8 cellular contexts compared by ENCODE assay signal in genomic region chr13:29573190-29573589, GRCh38. TPM values are rescaled to one million over a fixed set of nuclear protein-coding genes. Genes with fewer than 3 reads are reported as not detected.
DNase-seq lines count a peak whose midpoint lies in the region; ATAC-seq and TF ChIP-seq lines count a peak whose summit lies in the region.

No MANE protein-coding gene starts in this region.

- no peak overlapping the region for H3K23ac ChIP-seq in mesenchymal stem cell (ENCODE audit: low read length in 2 of 2)

- H2BK120ac ChIP-seq in mesenchymal stem cell (ENCODE audit: low read depth, low read length): no peak overlapping the region

- DNase-seq in DMS153 treated with DMSO at 0.1 percent for 48 hours (lab: John Stamatoyannopoulos, UW; ENCODE audit: unreplicated experiment) (peak; percentile 27), WTC11 (ENCODE audit: low spot score) (no peak), mesenchymal stem cell (no peak), NCI-H1105 (lab: John Stamatoyannopoulos, UW) (no peak), NCI-H524 treated with DMSO at 0.1 percent for 48 hours (lab: John Stamatoyannopoulos, UW) (no peak)

- H3K4me1 ChIP-seq in mesenchymal stem cell (ENCODE audit: control insufficient read depth, insufficient read depth, low read depth, low read length): peaks cover 28% of the 10 kb centered on the region

- POLR2A ChIA-PET in WTC11 (lab: Charles Lee): interaction anchor here (0.6 kb wide), 1 partner anchor 8 kb away, joined by 3 read pairs; no protein-coding TSS in a partner anchor

- H3K9me3 Mint-ChIP-seq in WTC11: peaks cover 8% of the 10 kb centered on the region; the same call in 1 of the 2 replicates

- 0 out of 2 replicates have a peak overlapping the region, but pooled peaks have one; percentile 28 for H3K27ac Mint-ChIP-seq in WTC11

- CTCF ChIA-PET in WTC11 (lab: Charles Lee): interaction anchor here (1.0 to 1.9 kb wide), 2 partner anchors 9 to 540 kb away, joined by 3 to 10 read pairs; no protein-coding TSS in a partner anchor

- H2BK12ac ChIP-seq in mesenchymal stem cell (ENCODE audit: low read length in 2 of 2): no peak overlapping the region

- no peak overlapping the region for H3K4ac ChIP-seq in mesenchymal stem cell (ENCODE audit: low read depth in 1 of 2, low read length in 2 of 2)

- H3K4me3 Mint-ChIP-seq in WTC11: no peak overlapping the region

- H3K9ac ChIP-seq in mesenchymal stem cell (ENCODE audit: low read length): peak overlapping the region; percentile 63

- no peak overlapping the region for H2BK15ac ChIP-seq in mesenchymal stem cell (ENCODE audit: low read depth, poor library complexity, severe bottlenecking)

- peaks cover 3% of the 10 kb centered on the region for H3K36me3 Mint-ChIP-seq in WTC11

- H3K36me3 ChIP-seq in mesenchymal stem cell (ENCODE audit: control insufficient read depth in 1 of 2, insufficient read depth in 2 of 2, low read depth in 1 of 2, low read length in 2 of 2): peaks cover 0 to 3% of the 10 kb centered on the region in 2 experiments

- no peak overlapping the region for H4K91ac ChIP-seq in mesenchymal stem cell (ENCODE audit: low read length)

- peaks cover 22% of the 10 kb centered on the region for H3K79me1 ChIP-seq in mesenchymal stem cell (replicated peaks; ENCODE audit: low read length, poor library complexity, severe bottlenecking)

- no peak overlapping the region for H4K8ac ChIP-seq in mesenchymal stem cell (ENCODE audit: low read length)

- no peak overlapping the region for H2BK5ac ChIP-seq in mesenchymal stem cell (ENCODE audit: low read depth, low read length, poor library complexity, severe bottlenecking)

- H3K18ac ChIP-seq in mesenchymal stem cell (ENCODE audit: low read depth in 1 of 2, low read length in 2 of 2): no peak overlapping the region

- no peak overlapping the region for H3K4me2 ChIP-seq in mesenchymal stem cell (ENCODE audit: low read length, poor library complexity, severe bottlenecking)

- peak overlapping the region in 1 of 2 experiments; percentile 40 for H3K4me3 ChIP-seq in mesenchymal stem cell (ENCODE audit: insufficient read depth in 1 of 2, low read depth in 1 of 2, low read length in 2 of 2)

- H3K9me3 ChIP-seq in mesenchymal stem cell (ENCODE audit: control insufficient read depth, low read length): no peaks in the 10 kb centered on the region

- H3K14ac ChIP-seq in mesenchymal stem cell (ENCODE audit: low read length in 2 of 2): no peak overlapping the region

- no peak overlapping the region for H2AFZ ChIP-seq in mesenchymal stem cell (ENCODE audit: low read depth, low read length)

- no peak overlapping the region for H3K27ac ChIP-seq in mesenchymal stem cell (ENCODE audit: low read length, poor library complexity, severe bottlenecking)

- peaks cover 52% of the 10 kb centered on the region for H3K4me1 Mint-ChIP-seq in WTC11

- 80% methylated on average over 8 of the region's 8 CpGs for WGBS in mesenchymal stem cell

- H3K27me3 Mint-ChIP-seq in WTC11 (ENCODE audit: low read depth): no peaks in the 10 kb centered on the region

- no peaks in the 10 kb centered on the region for H3K27me3 ChIP-seq in mesenchymal stem cell (ENCODE audit: control insufficient read depth in 1 of 2, insufficient read depth in 1 of 2, low read length in 2 of 2)

- TF ChIP-seq CTCF in WTC11 (IDR thresholded peaks at IDR 0.05): no peak

- H2AK5ac ChIP-seq in mesenchymal stem cell (ENCODE audit: low read length, severe bottlenecking): no peak overlapping the region

- peak; percentile 40 for ATAC-seq in HG02798 (IDR thresholded peaks at IDR 0.05; ENCODE audit: poor library complexity, unreplicated experiment)
- ATAC-seq in WTC11: no peak
- no peak for ATAC-seq in HG03196 (IDR thresholded peaks at IDR 0.05; ENCODE audit: unreplicated experiment)
- ATAC-seq in HG02763 (IDR thresholded peaks at IDR 0.05; ENCODE audit: unreplicated experiment): no peak

TF ChIP-seq in WTC11, 78 proteins besides CTCF, POLR2A, EP300 and RAD21 (continues in another document):
- TF ChIP-seq ZNF416 (CRISPR knock-in tag; IDR thresholded peaks at IDR 0.05) (no peak), MYBL2 (CRISPR knock-in tag; IDR thresholded peaks at IDR 0.05) (no peak), ZNF219 (CRISPR knock-in tag; IDR thresholded peaks at IDR 0.05; ENCODE audit: borderline replicate concordance) (no peak), ZNF281 (CRISPR knock-in tag; IDR thresholded peaks at IDR 0.05) (no peak), E2F4 (CRISPR knock-in tag; IDR thresholded peaks at IDR 0.05; ENCODE audit: borderline replicate concordance, low read depth) (no peak), HMGA2 (CRISPR knock-in tag; IDR thresholded peaks at IDR 0.05) (no peak), RORB (CRISPR knock-in tag; IDR thresholded peaks at IDR 0.05) (no peak), SP1 (CRISPR knock-in tag; conservative IDR thresholded peaks at IDR 0.05) (no peak)
- TF ChIP-seq, protein P1, sequence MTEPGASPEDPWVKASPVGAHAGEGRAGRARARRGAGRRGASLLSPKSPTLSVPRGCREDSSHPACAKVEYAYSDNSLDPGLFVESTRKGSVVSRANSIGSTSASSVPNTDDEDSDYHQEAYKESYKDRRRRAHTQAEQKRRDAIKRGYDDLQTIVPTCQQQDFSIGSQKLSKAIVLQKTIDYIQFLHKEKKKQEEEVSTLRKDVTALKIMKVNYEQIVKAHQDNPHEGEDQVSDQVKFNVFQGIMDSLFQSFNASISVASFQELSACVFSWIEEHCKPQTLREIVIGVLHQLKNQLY (CRISPR knock-in tag; IDR thresholded peaks at IDR 0.05): no peak
- TF ChIP-seq, protein P2, sequence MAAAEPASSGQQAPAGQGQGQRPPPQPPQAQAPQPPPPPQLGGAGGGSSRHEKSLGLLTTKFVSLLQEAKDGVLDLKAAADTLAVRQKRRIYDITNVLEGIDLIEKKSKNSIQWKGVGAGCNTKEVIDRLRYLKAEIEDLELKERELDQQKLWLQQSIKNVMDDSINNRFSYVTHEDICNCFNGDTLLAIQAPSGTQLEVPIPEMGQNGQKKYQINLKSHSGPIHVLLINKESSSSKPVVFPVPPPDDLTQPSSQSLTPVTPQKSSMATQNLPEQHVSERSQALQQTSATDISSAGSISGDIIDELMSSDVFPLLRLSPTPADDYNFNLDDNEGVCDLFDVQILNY (CRISPR knock-in tag; IDR thresholded peaks at IDR 0.05): no peak
- TF ChIP-seq, protein P3, sequence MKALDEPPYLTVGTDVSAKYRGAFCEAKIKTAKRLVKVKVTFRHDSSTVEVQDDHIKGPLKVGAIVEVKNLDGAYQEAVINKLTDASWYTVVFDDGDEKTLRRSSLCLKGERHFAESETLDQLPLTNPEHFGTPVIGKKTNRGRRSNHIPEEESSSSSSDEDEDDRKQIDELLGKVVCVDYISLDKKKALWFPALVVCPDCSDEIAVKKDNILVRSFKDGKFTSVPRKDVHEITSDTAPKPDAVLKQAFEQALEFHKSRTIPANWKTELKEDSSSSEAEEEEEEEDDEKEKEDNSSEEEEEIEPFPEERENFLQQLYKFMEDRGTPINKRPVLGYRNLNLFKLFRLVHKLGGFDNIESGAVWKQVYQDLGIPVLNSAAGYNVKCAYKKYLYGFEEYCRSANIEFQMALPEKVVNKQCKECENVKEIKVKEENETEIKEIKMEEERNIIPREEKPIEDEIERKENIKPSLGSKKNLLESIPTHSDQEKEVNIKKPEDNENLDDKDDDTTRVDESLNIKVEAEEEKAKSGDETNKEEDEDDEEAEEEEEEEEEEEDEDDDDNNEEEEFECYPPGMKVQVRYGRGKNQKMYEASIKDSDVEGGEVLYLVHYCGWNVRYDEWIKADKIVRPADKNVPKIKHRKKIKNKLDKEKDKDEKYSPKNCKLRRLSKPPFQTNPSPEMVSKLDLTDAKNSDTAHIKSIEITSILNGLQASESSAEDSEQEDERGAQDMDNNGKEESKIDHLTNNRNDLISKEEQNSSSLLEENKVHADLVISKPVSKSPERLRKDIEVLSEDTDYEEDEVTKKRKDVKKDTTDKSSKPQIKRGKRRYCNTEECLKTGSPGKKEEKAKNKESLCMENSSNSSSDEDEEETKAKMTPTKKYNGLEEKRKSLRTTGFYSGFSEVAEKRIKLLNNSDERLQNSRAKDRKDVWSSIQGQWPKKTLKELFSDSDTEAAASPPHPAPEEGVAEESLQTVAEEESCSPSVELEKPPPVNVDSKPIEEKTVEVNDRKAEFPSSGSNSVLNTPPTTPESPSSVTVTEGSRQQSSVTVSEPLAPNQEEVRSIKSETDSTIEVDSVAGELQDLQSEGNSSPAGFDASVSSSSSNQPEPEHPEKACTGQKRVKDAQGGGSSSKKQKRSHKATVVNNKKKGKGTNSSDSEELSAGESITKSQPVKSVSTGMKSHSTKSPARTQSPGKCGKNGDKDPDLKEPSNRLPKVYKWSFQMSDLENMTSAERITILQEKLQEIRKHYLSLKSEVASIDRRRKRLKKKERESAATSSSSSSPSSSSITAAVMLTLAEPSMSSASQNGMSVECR (CRISPR knock-in tag; IDR thresholded peaks at IDR 0.05; ENCODE audit: borderline replicate concordance): no peak

RNA-seq across cellular contexts. Expression of gene SLC7A1, which starts 22.3 kb away (rescaled TPM):
- total RNA-seq in WTC11 (2021): 67.0 to 84.5 TPM (median 68.9 TPM) in 3 replicates
- polyA plus RNA-seq in mesenchymal stem cell (2013, experiment 1 of 2): 14.6 TPM
- polyA plus RNA-seq in mesenchymal stem cell (2013, experiment 2 of 2): 14.5 TPM
